1 cellular context compared by ENCODE assay signal in the genomic region with DNA sequence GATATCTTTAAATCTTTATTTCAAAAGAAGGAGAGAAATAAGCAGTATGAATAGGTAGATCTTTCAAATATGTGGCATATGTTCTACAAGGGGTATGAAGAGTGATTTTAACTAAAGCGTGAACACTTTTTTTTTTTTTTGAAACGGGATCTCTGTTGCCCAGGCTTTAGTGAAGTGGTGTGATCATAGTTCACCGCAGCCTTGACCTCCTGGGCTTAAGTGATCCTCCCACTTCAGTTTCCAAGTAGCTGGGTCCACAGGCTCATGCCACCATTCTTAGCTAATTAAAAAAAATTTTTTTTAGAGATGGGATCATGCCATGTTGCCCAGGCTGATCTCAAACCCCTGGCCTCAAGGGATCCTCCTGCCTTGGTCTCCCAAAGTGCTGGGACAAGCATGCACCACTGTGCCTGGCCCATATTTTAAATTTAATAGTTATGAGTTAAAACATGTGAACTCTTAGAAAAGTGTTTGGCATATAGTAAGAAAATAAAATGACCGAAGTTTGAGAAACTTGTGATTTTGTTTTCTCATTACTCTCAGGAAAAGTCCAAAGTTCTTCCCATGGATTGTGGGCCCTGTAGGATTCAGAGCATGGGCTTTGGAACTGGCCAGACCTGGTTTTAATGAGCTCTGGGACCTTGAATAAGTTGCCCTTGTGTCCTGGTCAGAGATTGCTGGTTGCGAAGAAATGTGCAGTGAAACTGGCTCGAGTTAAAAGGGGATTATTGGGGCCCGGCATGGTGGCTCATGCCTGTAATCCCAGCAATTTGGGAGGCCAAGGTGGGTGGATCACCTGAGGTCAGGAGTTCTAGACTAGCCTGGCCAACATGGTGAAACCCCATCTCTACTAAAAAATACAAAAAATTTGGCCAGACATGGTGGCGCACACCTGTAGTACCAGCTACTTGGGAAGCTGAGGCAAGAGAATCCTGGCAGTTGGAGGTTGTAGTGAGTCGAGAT.
TF ChIP-seq lines count a peak whose summit lies in the region.

No MANE protein-coding gene starts in this region.

TF ChIP-seq in HepG2, 621 proteins besides CTCF, POLR2A, EP300 and RAD21:
- TF ChIP-seq HNF4A (CRISPR knock-in tag; IDR thresholded peaks at IDR 0.05) (peak; percentile 48; the same call in 1 of the 2 replicates), PHF5A (CRISPR knock-in tag; IDR thresholded peaks at IDR 0.05; ENCODE audit: low read depth, unreplicated experiment) (no peak), NPAS2 (CRISPR knock-in tag; IDR thresholded peaks at IDR 0.05; ENCODE audit: borderline replicate concordance) (no peak), PHF21A (CRISPR knock-in tag; IDR thresholded peaks at IDR 0.05) (peak; percentile 50; the same call in 1 of the 2 replicates), NR2F1 (CRISPR knock-in tag; IDR thresholded peaks at IDR 0.05) (peak in 1 of 2 experiments; percentile 60; a peak in 1 of 4 replicates), ZNF121 (CRISPR knock-in tag; IDR thresholded peaks at IDR 0.05) (peak; percentile 25; the same call in 1 of the 2 replicates), ZMYM2 (CRISPR knock-in tag; IDR thresholded peaks at IDR 0.05) (peak; percentile 60; the same call in 1 of the 2 replicates), HDAC2 (CRISPR knock-in tag; IDR thresholded peaks at IDR 0.05) (0 out of 2 replicates have a peak, but pooled peaks have one; percentile 6), RARA (CRISPR knock-in tag; IDR thresholded peaks at IDR 0.05) (peak; percentile 68), NR2F6 (IDR thresholded peaks at IDR 0.05) (peak; percentile 61), NR2F6 (CRISPR knock-in tag; IDR thresholded peaks at IDR 0.05) (peak; percentile 55), CREB1 (IDR thresholded peaks at IDR 0.05) (no peak), CREB1 (CRISPR knock-in tag; IDR thresholded peaks at IDR 0.05) (0 out of 2 replicates have a peak, but pooled peaks have one; percentile 18), ZNF460 (CRISPR knock-in tag; IDR thresholded peaks at IDR 0.05; ENCODE audit: borderline replicate concordance) (peak; percentile 35; the same call in 1 of the 2 replicates), EHMT2 (IDR thresholded peaks at IDR 0.05; ENCODE audit: borderline replicate concordance, low read depth, low read length) (0 out of 2 replicates have a peak, but pooled peaks have one; percentile 59), ZSCAN20 (CRISPR knock-in tag; IDR thresholded peaks at IDR 0.05; ENCODE audit: borderline replicate concordance) (peak; percentile 92; the same call in 1 of the 2 replicates), ZNF44 (CRISPR knock-in tag; IDR thresholded peaks at IDR 0.05) (peak; percentile 44; the same call in 1 of the 2 replicates), HNF4G (IDR thresholded peaks at IDR 0.05; ENCODE audit: borderline replicate concordance, low read depth, low read length) (peak; percentile 33; the same call in 1 of the 2 replicates), HNF4G (CRISPR knock-in tag; IDR thresholded peaks at IDR 0.05; ENCODE audit: borderline replicate concordance, low read depth) (no peak)
- TF ChIP-seq, protein P1, sequence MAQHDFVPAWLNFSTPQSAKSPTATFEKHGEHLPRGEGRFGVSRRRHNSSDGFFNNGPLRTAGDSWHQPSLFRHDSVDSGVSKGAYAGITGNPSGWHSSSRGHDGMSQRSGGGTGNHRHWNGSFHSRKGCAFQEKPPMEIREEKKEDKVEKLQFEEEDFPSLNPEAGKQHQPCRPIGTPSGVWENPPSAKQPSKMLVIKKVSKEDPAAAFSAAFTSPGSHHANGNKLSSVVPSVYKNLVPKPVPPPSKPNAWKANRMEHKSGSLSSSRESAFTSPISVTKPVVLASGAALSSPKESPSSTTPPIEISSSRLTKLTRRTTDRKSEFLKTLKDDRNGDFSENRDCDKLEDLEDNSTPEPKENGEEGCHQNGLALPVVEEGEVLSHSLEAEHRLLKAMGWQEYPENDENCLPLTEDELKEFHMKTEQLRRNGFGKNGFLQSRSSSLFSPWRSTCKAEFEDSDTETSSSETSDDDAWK (CRISPR knock-in tag; IDR thresholded peaks at IDR 0.05), result no peak
- TF ChIP-seq, protein P2, sequence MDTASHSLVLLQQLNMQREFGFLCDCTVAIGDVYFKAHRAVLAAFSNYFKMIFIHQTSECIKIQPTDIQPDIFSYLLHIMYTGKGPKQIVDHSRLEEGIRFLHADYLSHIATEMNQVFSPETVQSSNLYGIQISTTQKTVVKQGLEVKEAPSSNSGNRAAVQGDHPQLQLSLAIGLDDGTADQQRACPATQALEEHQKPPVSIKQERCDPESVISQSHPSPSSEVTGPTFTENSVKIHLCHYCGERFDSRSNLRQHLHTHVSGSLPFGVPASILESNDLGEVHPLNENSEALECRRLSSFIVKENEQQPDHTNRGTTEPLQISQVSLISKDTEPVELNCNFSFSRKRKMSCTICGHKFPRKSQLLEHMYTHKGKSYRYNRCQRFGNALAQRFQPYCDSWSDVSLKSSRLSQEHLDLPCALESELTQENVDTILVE (CRISPR knock-in tag; IDR thresholded peaks at IDR 0.05), result no peak
- TF ChIP-seq, protein P3, sequence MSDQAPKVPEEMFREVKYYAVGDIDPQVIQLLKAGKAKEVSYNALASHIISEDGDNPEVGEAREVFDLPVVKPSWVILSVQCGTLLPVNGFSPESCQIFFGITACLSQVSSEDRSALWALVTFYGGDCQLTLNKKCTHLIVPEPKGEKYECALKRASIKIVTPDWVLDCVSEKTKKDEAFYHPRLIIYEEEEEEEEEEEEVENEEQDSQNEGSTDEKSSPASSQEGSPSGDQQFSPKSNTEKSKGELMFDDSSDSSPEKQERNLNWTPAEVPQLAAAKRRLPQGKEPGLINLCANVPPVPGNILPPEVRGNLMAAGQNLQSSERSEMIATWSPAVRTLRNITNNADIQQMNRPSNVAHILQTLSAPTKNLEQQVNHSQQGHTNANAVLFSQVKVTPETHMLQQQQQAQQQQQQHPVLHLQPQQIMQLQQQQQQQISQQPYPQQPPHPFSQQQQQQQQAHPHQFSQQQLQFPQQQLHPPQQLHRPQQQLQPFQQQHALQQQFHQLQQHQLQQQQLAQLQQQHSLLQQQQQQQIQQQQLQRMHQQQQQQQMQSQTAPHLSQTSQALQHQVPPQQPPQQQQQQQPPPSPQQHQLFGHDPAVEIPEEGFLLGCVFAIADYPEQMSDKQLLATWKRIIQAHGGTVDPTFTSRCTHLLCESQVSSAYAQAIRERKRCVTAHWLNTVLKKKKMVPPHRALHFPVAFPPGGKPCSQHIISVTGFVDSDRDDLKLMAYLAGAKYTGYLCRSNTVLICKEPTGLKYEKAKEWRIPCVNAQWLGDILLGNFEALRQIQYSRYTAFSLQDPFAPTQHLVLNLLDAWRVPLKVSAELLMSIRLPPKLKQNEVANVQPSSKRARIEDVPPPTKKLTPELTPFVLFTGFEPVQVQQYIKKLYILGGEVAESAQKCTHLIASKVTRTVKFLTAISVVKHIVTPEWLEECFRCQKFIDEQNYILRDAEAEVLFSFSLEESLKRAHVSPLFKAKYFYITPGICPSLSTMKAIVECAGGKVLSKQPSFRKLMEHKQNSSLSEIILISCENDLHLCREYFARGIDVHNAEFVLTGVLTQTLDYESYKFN (CRISPR knock-in tag; conservative IDR thresholded peaks at IDR 0.05), result peak; percentile 39; the same call in 1 of the 2 replicates
